In genomic region chr12:49643961-49644619, GRCh38 we compare ENCODE assay signal across 1 cellular context.
TF ChIP-seq lines count a peak whose summit lies in the region.

No MANE protein-coding gene starts in this region.

TF ChIP-seq in HepG2, 621 proteins besides CTCF, POLR2A, EP300 and RAD21:
- TF ChIP-seq ZNF547 (CRISPR knock-in tag; IDR thresholded peaks at IDR 0.05) (0 out of 2 replicates have a peak, but pooled peaks have one; percentile 48), ZHX1 (CRISPR knock-in tag; IDR thresholded peaks at IDR 0.05; ENCODE audit: low read depth) (no peak), MBD4 (IDR thresholded peaks at IDR 0.05; ENCODE audit: borderline replicate concordance, low read length) (no peak), ZNF580 (CRISPR knock-in tag; IDR thresholded peaks at IDR 0.05; ENCODE audit: borderline replicate concordance, low read depth) (no peak), ARHGAP35 (CRISPR knock-in tag; IDR thresholded peaks at IDR 0.05; ENCODE audit: borderline replicate concordance) (no peak), ZNF713 (CRISPR knock-in tag; IDR thresholded peaks at IDR 0.05) (no peak)
